Comparison of ENCODE assay signal across 1 cellular context in genomic region chr3:158672293-158673176, GRCh38.
TF ChIP-seq lines count a peak whose summit lies in the region.

Gene LXN (minus strand): TSS chr3:158672648. CDS start chr3:158672478, 170 bp downstream.

TF ChIP-seq in HepG2, 621 proteins besides CTCF, POLR2A, EP300 and RAD21:
- TF ChIP-seq ZNF407 (CRISPR knock-in tag; IDR thresholded peaks at IDR 0.05; ENCODE audit: not compliant biosample characterization) (no peak), ZSCAN31 (CRISPR knock-in tag; IDR thresholded peaks at IDR 0.05; ENCODE audit: low read depth) (no peak), PHB2 (IDR thresholded peaks at IDR 0.05; ENCODE audit: partially characterized antibody) (no peak), ZNF274 (CRISPR knock-in tag; IDR thresholded peaks at IDR 0.05) (no peak), CENPX (CRISPR knock-in tag; IDR thresholded peaks at IDR 0.05) (no peak), MAX (IDR thresholded peaks at IDR 0.05) (no peak), ZBTB40 (IDR thresholded peaks at IDR 0.05) (no peak), ZBTB40 (CRISPR knock-in tag; IDR thresholded peaks at IDR 0.05) (no peak), GTF3A (CRISPR knock-in tag; conservative IDR thresholded peaks at IDR 0.05) (no peak), ZFY (CRISPR knock-in tag; IDR thresholded peaks at IDR 0.05) (no peak), ZFP62 (CRISPR knock-in tag; IDR thresholded peaks at IDR 0.05) (no peak), FOSL1 (CRISPR knock-in tag; IDR thresholded peaks at IDR 0.05; ENCODE audit: borderline replicate concordance) (no peak), KLF12 (CRISPR knock-in tag; IDR thresholded peaks at IDR 0.05; ENCODE audit: borderline replicate concordance) (no peak), KDM1A (CRISPR knock-in tag; IDR thresholded peaks at IDR 0.05) (no peak), ZNF703 (CRISPR knock-in tag; IDR thresholded peaks at IDR 0.05; ENCODE audit: borderline replicate concordance) (no peak), AGO2 (optimal IDR thresholded peaks at IDR 0.05; ENCODE audit: low read depth, low read length) (peak; percentile 40), ZBTB33 (CRISPR knock-in tag; IDR thresholded peaks at IDR 0.05) (peak; percentile 48; the same call in 1 of the 2 replicates), IRX3 (CRISPR knock-in tag; IDR thresholded peaks at IDR 0.05; ENCODE audit: borderline replicate concordance, low read depth) (no peak)
TF ChIP-seq in HepG2: peak in this region for 2.
